ENCODE assay signal across 23 cellular contexts in the genomic region with DNA sequence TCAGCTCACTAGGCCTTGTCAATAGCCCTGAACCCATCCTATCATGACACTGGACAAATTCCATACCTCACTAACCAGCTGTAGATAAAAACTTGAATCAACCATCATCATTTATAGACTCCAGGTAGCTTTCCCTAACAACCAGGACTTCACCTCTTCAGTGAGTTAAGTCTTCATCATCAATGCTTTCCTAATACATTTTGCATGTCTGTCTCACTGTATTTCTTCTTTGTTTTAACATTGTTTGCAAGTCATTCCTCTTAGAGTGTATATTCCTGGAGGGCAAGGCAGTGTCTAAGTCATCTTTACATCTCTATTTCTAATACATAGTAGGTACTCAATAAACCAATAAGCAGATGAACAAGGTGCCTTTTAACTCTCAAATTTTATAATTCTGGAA.
DNase-seq lines count a peak whose midpoint lies in the region; FAIRE-seq and TF ChIP-seq lines count a peak whose summit lies in the region.
"Had no signal": no experiment of that assay in that cellular context is flagged by ENCODE, and none has a peak within 500 bp of the region (broad histone marks: within the 10 kb centered on the region; RNA-seq: fewer than 3 reads in every experiment).

No MANE protein-coding gene starts in this region.

- CTCF ChIA-PET in mammary epithelial cell (lab: Charles Lee; ENCODE audit: low non-redundant PET) (no interaction called here), MCF 10A (lab: Yijun Ruan, JAX) (interaction anchor here (0.7 to 1.7 kb wide), 3 partner anchors 29 to 171 kb away, joined by 4 to 8 read pairs (median 4); no protein-coding TSS in a partner anchor)

- no peak overlapping the region for H3K9ac ChIP-seq in mammary epithelial cell (ENCODE audit: insufficient read depth, low read length)
- no peak overlapping the region for H3K9ac ChIP-seq in mesendoderm (ENCODE audit: low read length)
- H3K9ac ChIP-seq: BLaER1 treated with 17β-estradiol and CSF1 and Interleukin-3, amounts not matched to agents 10 nM and 100 nM had no signal

- intact Hi-C loops in mammary epithelial cell (cut with micrococcal nuclease), result no loop called here
- intact Hi-C loops in MCF 10A (cut with micrococcal nuclease), result no loop called here

- H2BK5ac ChIP-seq in mesendoderm (ENCODE audit: low read length), result no peak overlapping the region

- H3K23ac ChIP-seq in mesendoderm (ENCODE audit: low read length), result no peak overlapping the region

- no peak overlapping the region for H3K27ac Mint-ChIP-seq in MCF 10A (ENCODE audit: low read depth, unreplicated experiment)
- H3K27ac Mint-ChIP-seq: B cell; CD4-positive, alpha-beta T cell; CD8-positive, alpha-beta T cell had no signal

- no peak for TF ChIP-seq CTCF in mammary epithelial cell (conservative IDR thresholded peaks at IDR 0.05 in 1 of 2, IDR thresholded peaks at IDR 0.05 in 1 of 2; ENCODE audit: extremely low read depth in 1 of 2, insufficient read depth in 1 of 2, low read depth in 1 of 2, low read length in 2 of 2)
- no peak for TF ChIP-seq CTCF in MCF 10A (IDR thresholded peaks at IDR 0.05; ENCODE audit: unreplicated experiment)
- no peak for TF ChIP-seq CTCF in bronchial epithelial cell (IDR thresholded peaks at IDR 0.05; ENCODE audit: insufficient read depth, low read length, severe bottlenecking)

- no peaks in the 10 kb centered on the region for H4K20me1 ChIP-seq in mammary epithelial cell (ENCODE audit: insufficient read depth, low read length)
- H4K20me1 ChIP-seq: BLaER1 treated with 17β-estradiol and CSF1 and Interleukin-3, amounts not matched to agents 10 nM and 100 nM had no signal

- no peak overlapping the region for H2AK5ac ChIP-seq in mesendoderm (ENCODE audit: low read length)

- H3K4me3 ChIP-seq in mammary epithelial cell (replicated peaks in 1 of 3; ENCODE audit: insufficient read depth in 1 of 3, low read depth in 2 of 3, low read length in 3 of 3) (no peak overlapping the region), bronchial epithelial cell (ENCODE audit: low read depth, low read length) (no peak overlapping the region), mesendoderm (ENCODE audit: low read length) (no peak overlapping the region)
- H3K4me3 ChIP-seq: A549; BLaER1 treated with 17β-estradiol and CSF1 and Interleukin-3, amounts not matched to agents 10 nM and 100 nM had no signal

- no peaks in the 10 kb centered on the region for H3K9me3 ChIP-seq in mammary epithelial cell (replicated peaks; ENCODE audit: insufficient read depth, low read length)
- H3K9me3 ChIP-seq: A549 had no signal

- no peak overlapping the region for H3K18ac ChIP-seq in mesendoderm (ENCODE audit: low read length)

- H3K4me1 Mint-ChIP-seq in MCF 10A (ENCODE audit: insufficient read depth, unreplicated experiment), result peaks cover 23% of the 10 kb centered on the region
- H3K4me1 Mint-ChIP-seq: B cell had no signal

- H3K36me3 Mint-ChIP-seq in MCF 10A (ENCODE audit: insufficient read depth, unreplicated experiment), result no peaks in the 10 kb centered on the region
- H3K36me3 Mint-ChIP-seq: CD8-positive, alpha-beta T cell had no signal

- H3K4me1 ChIP-seq in mammary epithelial cell (ENCODE audit: insufficient read depth, low read length), result peaks cover 4% of the 10 kb centered on the region
- no peaks in the 10 kb centered on the region for H3K4me1 ChIP-seq in mesendoderm (ENCODE audit: control insufficient read depth, low read depth, low read length)
- H3K4me1 ChIP-seq: BLaER1 treated with 17β-estradiol and CSF1 and Interleukin-3, amounts not matched to agents 10 nM and 100 nM had no signal

- dilution Hi-C loops in mammary epithelial cell (cut with HindIII; ENCODE audit: low sequenced_read_pairs), result no loop called here

- H3K79me1 ChIP-seq in mesendoderm (ENCODE audit: low read length), result no peaks in the 10 kb centered on the region

- BruUV-seq in mammary epithelial cell (replicated peaks; lab: Mats Ljungman, UMichigan) (no TSS peak), MCF 10A (replicated peaks; lab: Mats Ljungman, UMichigan) (no TSS peak)

- H3K9me3 Mint-ChIP-seq in MCF 10A (ENCODE audit: unreplicated experiment), result no peaks in the 10 kb centered on the region
- H3K9me3 Mint-ChIP-seq: CD4-positive, alpha-beta T cell; CD8-positive, alpha-beta T cell had no signal

- no peak overlapping the region for H4K5ac ChIP-seq in mesendoderm (ENCODE audit: low read length)

- in situ Hi-C loops in mammary epithelial cell (cut with MboI; ENCODE audit: low sequenced_read_pairs in 2 of 2), result no loop called here

- no peaks in the 10 kb centered on the region for H3K27me3 Mint-ChIP-seq in MCF 10A (ENCODE audit: insufficient read depth, unreplicated experiment)
- H3K27me3 Mint-ChIP-seq: CD4-positive, alpha-beta T cell had no signal

- H3K79me2 ChIP-seq in mammary epithelial cell (ENCODE audit: insufficient read depth, low read length), result no peaks in the 10 kb centered on the region
- H3K79me2 ChIP-seq in mesendoderm (ENCODE audit: control insufficient read depth, insufficient read depth, low read length), result no peaks in the 10 kb centered on the region

- H3K27ac ChIP-seq in mammary epithelial cell (ENCODE audit: insufficient read depth, low read depth, low read length) (no peak overlapping the region), epithelial cell of prostate (peak overlapping the region; percentile 26), mesendoderm (ENCODE audit: low read depth, low read length) (no peak overlapping the region)
- H3K27ac ChIP-seq: 22Rv1; A549; BLaER1 treated with 17β-estradiol and CSF1 and Interleukin-3, amounts not matched to agents 10 nM and 100 nM; C4-2B had no signal

- H2AFZ ChIP-seq in mammary epithelial cell (ENCODE audit: low read depth, low read length), result no peak overlapping the region

- no peak overlapping the region for H3K56ac ChIP-seq in mesendoderm (ENCODE audit: low read length)

- no peak overlapping the region for H2BK15ac ChIP-seq in mesendoderm (replicated peaks; ENCODE audit: low read depth)

- H2BK120ac ChIP-seq in mesendoderm (ENCODE audit: low read depth, low read length), result no peak overlapping the region

- H3K4me2 ChIP-seq in mammary epithelial cell (ENCODE audit: insufficient read depth, low read depth, low read length) (no peak overlapping the region), mesendoderm (ENCODE audit: low read length) (no peak overlapping the region)
- H3K4me2 ChIP-seq: A549; BLaER1 treated with 17β-estradiol and CSF1 and Interleukin-3, amounts not matched to agents 10 nM and 100 nM had no signal

- peak; percentile 33 for DNase-seq in mammary epithelial cell
- DNase-seq in MCF 10A (ENCODE audit: unreplicated experiment), result no peak
- DNase-seq in bronchial epithelial cell (ENCODE audit: low read depth), result peak; percentile 53
- DNase-seq in epithelial cell of prostate (ENCODE audit: low read depth, low spot score), result no peak
- DNase-seq in putamen (ENCODE audit: low spot score), result no peak
- DNase-seq in mesendoderm, result no peak
- DNase-seq in germinal center (ENCODE audit: low spot score), result no peak
- DNase-seq: AML-193; Caco-2; Calu3; CD4-positive, alpha-beta T cell; CD8-positive, alpha-beta T cell; DMS79 treated with DMSO at 0.1 percent for 48 hours; GF-D8 had no signal

- H3K36me3 ChIP-seq in mammary epithelial cell (ENCODE audit: insufficient read depth, low read length) (no peaks in the 10 kb centered on the region), bronchial epithelial cell (ENCODE audit: control insufficient read depth, insufficient read depth, low read length) (no peaks in the 10 kb centered on the region), mesendoderm (ENCODE audit: control insufficient read depth, insufficient read depth, low read length) (no peaks in the 10 kb centered on the region)
- H3K36me3 ChIP-seq: BLaER1 treated with 17β-estradiol and CSF1 and Interleukin-3, amounts not matched to agents 10 nM and 100 nM had no signal

- FAIRE-seq in bronchial epithelial cell (lab: Jason Lieb, UNC), result no peak
- FAIRE-seq: A549, D721Med, G401.6, GM12891, GM19239 had no signal

- H3K4me3 Mint-ChIP-seq in MCF 10A (ENCODE audit: unreplicated experiment), result no peak overlapping the region
- H3K4me3 Mint-ChIP-seq: B cell; CD4-positive, alpha-beta T cell; CD8-positive, alpha-beta T cell had no signal

- no peak overlapping the region for H4K8ac ChIP-seq in mesendoderm (ENCODE audit: low read depth, low read length)

- POLR2A ChIA-PET in MCF 10A (lab: Yijun Ruan, JAX), result interaction anchor here (0.6 to 4.0 kb wide), 4 partner anchors 15 to 152 kb away, joined by 3 to 13 read pairs (median 4); no protein-coding TSS in a partner anchor

- no peak overlapping the region for H3K4ac ChIP-seq in mesendoderm (ENCODE audit: low read depth, low read length)

- no peaks in the 10 kb centered on the region for H3K27me3 ChIP-seq in mammary epithelial cell (ENCODE audit: insufficient read depth, low read length)
- no peaks in the 10 kb centered on the region for H3K27me3 ChIP-seq in bronchial epithelial cell (ENCODE audit: control insufficient read depth, insufficient read depth, low read length)
- no peaks in the 10 kb centered on the region for H3K27me3 ChIP-seq in mesendoderm (ENCODE audit: insufficient read depth, low read length, poor library complexity)
- H3K27me3 ChIP-seq: BLaER1 treated with 17β-estradiol and CSF1 and Interleukin-3, amounts not matched to agents 10 nM and 100 nM had no signal

Comparison
In these comparisons a context has a peak if more than half of its experiments do, and no peak if none do; other contexts are left out.
1. DNase-seq: peak in mammary epithelial cell (single experiment) and bronchial epithelial cell (single experiment); none in MCF 10A (single experiment), epithelial cell of prostate (single experiment), putamen (single experiment), mesendoderm (single experiment) and germinal center (single experiment).